In the genomic region with DNA sequence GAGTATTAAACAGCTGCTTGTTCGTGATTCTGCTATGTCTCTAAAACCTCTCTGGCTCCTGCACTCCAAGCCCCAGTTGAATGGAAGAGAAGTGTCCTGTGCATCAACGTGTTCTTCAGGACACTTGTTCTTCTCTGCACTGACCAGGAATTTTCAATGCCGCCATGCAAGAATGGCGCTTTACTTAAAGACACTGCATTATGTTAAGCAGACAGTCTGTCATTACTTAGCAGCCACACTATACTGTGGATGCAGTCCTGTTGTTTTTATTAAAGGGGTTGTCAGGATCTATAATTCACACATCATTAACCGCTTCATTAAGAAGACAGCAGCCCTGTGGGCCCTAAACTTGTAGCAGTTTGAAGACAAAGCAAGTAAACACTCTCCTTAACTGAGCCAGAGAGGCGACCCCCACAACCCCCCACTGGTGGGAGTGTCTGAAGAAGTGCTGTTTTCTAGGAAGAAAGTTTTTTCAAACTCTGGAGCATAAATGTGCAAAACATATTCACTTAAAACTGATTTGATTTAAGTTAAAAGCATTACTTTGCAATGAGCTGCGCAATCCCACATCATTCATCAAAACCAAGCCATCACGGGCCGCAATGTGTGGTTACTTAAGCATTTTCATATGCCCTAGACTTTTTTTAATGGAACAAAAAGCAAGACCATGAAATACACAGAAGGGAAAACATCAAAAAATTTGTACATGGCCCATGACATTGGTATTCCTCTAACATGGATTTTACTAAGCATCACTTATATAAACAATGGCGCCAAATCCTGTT, we compare ENCODE assay signal across 1 cellular context.
TF ChIP-seq lines count a peak whose summit lies in the region.

No MANE protein-coding gene starts in this region.

TF ChIP-seq in WTC11, 78 proteins besides CTCF, POLR2A, EP300 and RAD21:
- TF ChIP-seq JAZF1 (CRISPR knock-in tag; IDR thresholded peaks at IDR 0.05) (no peak), NR1H2 (CRISPR knock-in tag; IDR thresholded peaks at IDR 0.05) (no peak), JUN (CRISPR knock-in tag; IDR thresholded peaks at IDR 0.05) (no peak), ELF4 (CRISPR knock-in tag; IDR thresholded peaks at IDR 0.05; ENCODE audit: low read depth) (no peak), SMAD4 (CRISPR knock-in tag; IDR thresholded peaks at IDR 0.05) (no peak), NFYB (CRISPR knock-in tag; conservative IDR thresholded peaks at IDR 0.05; ENCODE audit: low read depth) (no peak), SOX15 (CRISPR knock-in tag; IDR thresholded peaks at IDR 0.05) (no peak), NR2C2 (CRISPR knock-in tag; IDR thresholded peaks at IDR 0.05) (no peak), ESRRA (CRISPR knock-in tag; IDR thresholded peaks at IDR 0.05; ENCODE audit: borderline replicate concordance) (no peak), CBFB (CRISPR knock-in tag; IDR thresholded peaks at IDR 0.05; ENCODE audit: low read depth) (no peak)
- TF ChIP-seq, protein P1, sequence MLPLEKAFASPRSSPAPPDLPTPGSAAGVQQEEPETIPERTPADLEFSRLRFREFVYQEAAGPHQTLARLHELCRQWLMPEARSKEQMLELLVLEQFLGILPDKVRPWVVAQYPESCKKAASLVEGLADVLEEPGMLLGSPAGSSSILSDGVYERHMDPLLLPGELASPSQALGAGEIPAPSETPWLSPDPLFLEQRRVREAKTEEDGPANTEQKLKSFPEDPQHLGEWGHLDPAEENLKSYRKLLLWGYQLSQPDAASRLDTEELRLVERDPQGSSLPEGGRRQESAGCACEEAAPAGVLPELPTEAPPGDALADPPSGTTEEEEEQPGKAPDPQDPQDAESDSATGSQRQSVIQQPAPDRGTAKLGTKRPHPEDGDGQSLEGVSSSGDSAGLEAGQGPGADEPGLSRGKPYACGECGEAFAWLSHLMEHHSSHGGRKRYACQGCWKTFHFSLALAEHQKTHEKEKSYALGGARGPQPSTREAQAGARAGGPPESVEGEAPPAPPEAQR (CRISPR knock-in tag; IDR thresholded peaks at IDR 0.05) = no peak
- TF ChIP-seq, protein P2, sequence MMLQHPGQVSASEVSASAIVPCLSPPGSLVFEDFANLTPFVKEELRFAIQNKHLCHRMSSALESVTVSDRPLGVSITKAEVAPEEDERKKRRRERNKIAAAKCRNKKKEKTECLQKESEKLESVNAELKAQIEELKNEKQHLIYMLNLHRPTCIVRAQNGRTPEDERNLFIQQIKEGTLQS (CRISPR knock-in tag; conservative IDR thresholded peaks at IDR 0.05) = no peak
- TF ChIP-seq, protein P3, sequence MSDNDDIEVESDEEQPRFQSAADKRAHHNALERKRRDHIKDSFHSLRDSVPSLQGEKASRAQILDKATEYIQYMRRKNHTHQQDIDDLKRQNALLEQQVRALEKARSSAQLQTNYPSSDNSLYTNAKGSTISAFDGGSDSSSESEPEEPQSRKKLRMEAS (CRISPR knock-in tag; IDR thresholded peaks at IDR 0.05) = no peak
- TF ChIP-seq, protein P4, sequence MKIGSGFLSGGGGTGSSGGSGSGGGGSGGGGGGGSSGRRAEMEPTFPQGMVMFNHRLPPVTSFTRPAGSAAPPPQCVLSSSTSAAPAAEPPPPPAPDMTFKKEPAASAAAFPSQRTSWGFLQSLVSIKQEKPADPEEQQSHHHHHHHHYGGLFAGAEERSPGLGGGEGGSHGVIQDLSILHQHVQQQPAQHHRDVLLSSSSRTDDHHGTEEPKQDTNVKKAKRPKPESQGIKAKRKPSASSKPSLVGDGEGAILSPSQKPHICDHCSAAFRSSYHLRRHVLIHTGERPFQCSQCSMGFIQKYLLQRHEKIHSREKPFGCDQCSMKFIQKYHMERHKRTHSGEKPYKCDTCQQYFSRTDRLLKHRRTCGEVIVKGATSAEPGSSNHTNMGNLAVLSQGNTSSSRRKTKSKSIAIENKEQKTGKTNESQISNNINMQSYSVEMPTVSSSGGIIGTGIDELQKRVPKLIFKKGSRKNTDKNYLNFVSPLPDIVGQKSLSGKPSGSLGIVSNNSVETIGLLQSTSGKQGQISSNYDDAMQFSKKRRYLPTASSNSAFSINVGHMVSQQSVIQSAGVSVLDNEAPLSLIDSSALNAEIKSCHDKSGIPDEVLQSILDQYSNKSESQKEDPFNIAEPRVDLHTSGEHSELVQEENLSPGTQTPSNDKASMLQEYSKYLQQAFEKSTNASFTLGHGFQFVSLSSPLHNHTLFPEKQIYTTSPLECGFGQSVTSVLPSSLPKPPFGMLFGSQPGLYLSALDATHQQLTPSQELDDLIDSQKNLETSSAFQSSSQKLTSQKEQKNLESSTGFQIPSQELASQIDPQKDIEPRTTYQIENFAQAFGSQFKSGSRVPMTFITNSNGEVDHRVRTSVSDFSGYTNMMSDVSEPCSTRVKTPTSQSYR (CRISPR knock-in tag; IDR thresholded peaks at IDR 0.05) = no peak
- TF ChIP-seq, protein P5, sequence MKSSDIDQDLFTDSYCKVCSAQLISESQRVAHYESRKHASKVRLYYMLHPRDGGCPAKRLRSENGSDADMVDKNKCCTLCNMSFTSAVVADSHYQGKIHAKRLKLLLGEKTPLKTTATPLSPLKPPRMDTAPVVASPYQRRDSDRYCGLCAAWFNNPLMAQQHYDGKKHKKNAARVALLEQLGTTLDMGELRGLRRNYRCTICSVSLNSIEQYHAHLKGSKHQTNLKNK (CRISPR knock-in tag; IDR thresholded peaks at IDR 0.05) = no peak
